10 cellular contexts compared by ENCODE assay signal in genomic region chr1:110548381-110548780, GRCh38. TPM values are rescaled to one million over a fixed set of nuclear protein-coding genes. Genes with fewer than 3 reads are reported as not detected.
DNase-seq lines count a peak whose midpoint lies in the region; ATAC-seq and TF ChIP-seq lines count a peak whose summit lies in the region.
"Had no signal": no experiment of that assay in that cellular context is flagged by ENCODE, and none has a peak within 500 bp of the region (broad histone marks: within the 10 kb centered on the region; RNA-seq: fewer than 3 reads in every experiment).

No MANE protein-coding gene starts in this region.

- POLR2A ChIA-PET in MCF 10A (lab: Yijun Ruan, JAX), result interaction anchor here (0.7 kb wide), 1 partner anchor 47 kb away, joined by 3 read pairs; no protein-coding TSS in a partner anchor

- H3K27me3 ChIP-seq in breast epithelium, result peaks cover 0 to 19% of the 10 kb centered on the region in 2 donors
- no peaks in the 10 kb centered on the region for H3K27me3 ChIP-seq in tibial nerve

- BruUV-seq in MCF 10A (replicated peaks; lab: Mats Ljungman, UMichigan), result no TSS peak

- CTCF ChIA-PET in MCF 10A (lab: Yijun Ruan, JAX), result interaction anchor here (0.6 to 1.2 kb wide), 7 partner anchors 8 to 247 kb away, joined by 3 to 5 read pairs (median 3); no protein-coding TSS in a partner anchor

- H3K27ac ChIP-seq in breast epithelium (no peak overlapping the region), tibial nerve (no peak overlapping the region)

- TF ChIP-seq CTCF in MCF 10A (IDR thresholded peaks at IDR 0.05; ENCODE audit: unreplicated experiment) (peak; percentile 49), breast epithelium (IDR thresholded peaks at IDR 0.05) (peak in 1 of 3 donors; percentile 35), epithelial cell of proximal tubule (conservative IDR thresholded peaks at IDR 0.05; ENCODE audit: low read depth, low read length) (peak; percentile 65), tibial nerve (IDR thresholded peaks at IDR 0.05) (peak; percentile 15 to 23 (median 21))

- H3K27me3 Mint-ChIP-seq in MCF 10A (ENCODE audit: insufficient read depth, unreplicated experiment), result peaks cover 60% of the 10 kb centered on the region

- 56 to 58% methylated on average over 4 of the region's 4 CpGs for WGBS in tibial nerve, 2 donors

- no peak for TF ChIP-seq EP300 in tibial nerve (IDR thresholded peaks at IDR 0.05)

- no peaks in the 10 kb centered on the region for H3K9me3 ChIP-seq in breast epithelium
- H3K9me3 ChIP-seq in tibial nerve, result no peaks in the 10 kb centered on the region

- H3K4me3 ChIP-seq in breast epithelium (no peak overlapping the region), epithelial cell of proximal tubule (ENCODE audit: low read depth, low read length) (no peak overlapping the region), tibial nerve (no peak overlapping the region)

- DNase-seq in MCF 10A (ENCODE audit: unreplicated experiment) (peak; percentile 16), breast epithelium (ENCODE audit: low spot score in 2 of 2) (no peak), NCI-H510A (lab: John Stamatoyannopoulos, UW) (peak; percentile 19), epithelial cell of proximal tubule (ENCODE audit: low read depth) (no peak), tibial nerve (ENCODE audit: low spot score in 2 of 2) (no peak), NCI-H1436 treated with DMSO at 0.1 percent for 48 hours (lab: John Stamatoyannopoulos, UW) (no peak)
- no peak for DNase-seq in activated CD4-positive, CD25-positive, alpha-beta regulatory T cell treated with anti-CD3 and anti-CD28 coated beads, Interleukin-2, amount 50 U/mL, for 72 hours

- no peak for TF ChIP-seq POLR2A in breast epithelium (IDR thresholded peaks at IDR 0.05)
- no peak for TF ChIP-seq POLR2A in tibial nerve (IDR thresholded peaks at IDR 0.05)

- no peaks in the 10 kb centered on the region for H3K36me3 Mint-ChIP-seq in MCF 10A (ENCODE audit: insufficient read depth, unreplicated experiment)

- H3K4me1 Mint-ChIP-seq in MCF 10A (ENCODE audit: insufficient read depth, unreplicated experiment), result no peaks in the 10 kb centered on the region

- intact Hi-C loops in MCF 10A (cut with micrococcal nuclease), result no loop called here
- intact Hi-C loops in breast epithelium (cut with DNase I; ENCODE audit: low total_unique reads), result no loop called here

- H3K9me3 Mint-ChIP-seq in MCF 10A (ENCODE audit: unreplicated experiment), result no peaks in the 10 kb centered on the region

- H3K27ac Mint-ChIP-seq in MCF 10A (ENCODE audit: low read depth, unreplicated experiment), result no peak overlapping the region

- H3K4me3 Mint-ChIP-seq in MCF 10A (ENCODE audit: unreplicated experiment), result no peak overlapping the region

- no peak for ATAC-seq in HG03571 (IDR thresholded peaks at IDR 0.05; ENCODE audit: unreplicated experiment)

- H3K4me1 ChIP-seq in breast epithelium (no peaks in the 10 kb centered on the region), tibial nerve (no peaks in the 10 kb centered on the region)

- H3K36me3 ChIP-seq in breast epithelium, result no peaks in the 10 kb centered on the region
- no peaks in the 10 kb centered on the region for H3K36me3 ChIP-seq in tibial nerve

RNA-seq across cellular contexts. Expression of gene KCNA10, which starts 29.4 kb away (rescaled TPM):
- total RNA-seq in MCF 10A (2022) (not detected in 2 replicates), breast epithelium (not detected), epithelial cell of proximal tubule (not detected in 2 replicates), tibial nerve (not detected)
- total RNA-seq: endothelial cell of umbilical vein, RPMI7951 had no signal

RNA-seq across cellular contexts. Expression of gene KCNA2, which starts 57.8 kb away (rescaled TPM):
- total RNA-seq in MCF 10A (2022) (not detected in 2 replicates), breast epithelium (10 to 100 TPM in 1 of 3 donors, under 1 TPM in 2; 0.33 to 13.8 (median 0.59) TPM), epithelial cell of proximal tubule (not detected in 2 replicates), tibial nerve (10 to 100 TPM; 10.2 to 22.0 (median 16.5) TPM)
- total RNA-seq: endothelial cell of umbilical vein had no signal

Comparison
In these comparisons a context has a peak if more than half of its experiments do, and no peak if none do; other contexts are left out.
1. DNase-seq: peak in MCF 10A (single experiment) and NCI-H510A (single experiment); none in breast epithelium (0 of 2), epithelial cell of proximal tubule (single experiment), tibial nerve (0 of 2), NCI-H1436 treated with DMSO at 0.1 percent for 48 hours (single experiment) and activated CD4-positive, CD25-positive, alpha-beta regulatory T cell treated with anti-CD3 and anti-CD28 coated beads, Interleukin-2, amount 50 U/mL, for 72 hours (single experiment).